ENCODE assay signal across 15 cellular contexts in genomic region chr3:120708408-120708807, GRCh38. TPM values are rescaled to one million over a fixed set of nuclear protein-coding genes. Genes with fewer than 3 reads are reported as not detected.
A peak's percentile ranks its signal among the peaks of the same experiment; 100 is the strongest.
DNase-seq lines count a peak whose midpoint lies in the region; ATAC-seq and TF ChIP-seq lines count a peak whose summit lies in the region.
"Had no signal": no experiment of that assay in that cellular context is flagged by ENCODE, and none has a peak within 500 bp of the region (broad histone marks: within the 10 kb centered on the region; RNA-seq: fewer than 3 reads in every experiment).

No MANE protein-coding gene starts in this region.

- TF ChIP-seq POLR2A in right lobe of liver (IDR thresholded peaks at IDR 0.05) (no peak), prostate gland (IDR thresholded peaks at IDR 0.05) (no peak)

- TF ChIP-seq CTCF in right lobe of liver (IDR thresholded peaks at IDR 0.05), result no peak
- no peak for TF ChIP-seq CTCF in prostate gland (IDR thresholded peaks at IDR 0.05)

- no peak overlapping the region for H3K4me3 ChIP-seq in right lobe of liver
- no peak overlapping the region for H3K4me3 ChIP-seq in prostate gland
- H3K4me3 ChIP-seq: left ventricle myocardium inferior, SK-N-MC, thyroid gland had no signal

- no peaks in the 10 kb centered on the region for H3K9me3 ChIP-seq in right lobe of liver
- no peaks in the 10 kb centered on the region for H3K9me3 ChIP-seq in prostate gland
- H3K9me3 ChIP-seq: thyroid gland had no signal

- peak; percentile 91 for ATAC-seq in GM18498 (IDR thresholded peaks at IDR 0.05; ENCODE audit: unreplicated experiment)
- ATAC-seq in GM19372 (IDR thresholded peaks at IDR 0.05; ENCODE audit: low read depth, unreplicated experiment), result peak; percentile 80
- ATAC-seq in HG02852 (IDR thresholded peaks at IDR 0.05; ENCODE audit: unreplicated experiment), result peak; percentile 77
- peak; percentile 82 for ATAC-seq in HG03575 (IDR thresholded peaks at IDR 0.05; ENCODE audit: extremely low read depth, insufficient number of reproducible peaks, low FRiP score, unreplicated experiment)
- no peak for ATAC-seq in right lobe of liver
- ATAC-seq: naive thymus-derived CD4-positive, alpha-beta T cell had no signal

- DNase-seq in right lobe of liver, result no peak
- no peak for DNase-seq in EL
- DNase-seq in prostate gland (ENCODE audit: low spot score), result no peak
- no peak for DNase-seq in NCI-H146 treated with DMSO at 0.1 percent for 48 hours (lab: John Stamatoyannopoulos, UW; ENCODE audit: unreplicated experiment)
- DNase-seq: activated gamma-delta T cell treated with Interleukin-2 at 50 U/mL for 16 hours; DMS 273 treated with DMSO at 0.1 percent for 48 hours; left ventricle myocardium inferior; naive thymus-derived CD4-positive, alpha-beta T cell; stimulated activated CD8-positive, alpha-beta memory T cell treated with anti-CD3 and anti-CD28 coated beads, Interleukin-4, amount 100 ng/mL, for 48 hours; thyroid gland had no signal

- H3K27ac ChIP-seq in right lobe of liver, result no peak overlapping the region
- H3K27ac ChIP-seq in prostate gland, result no peak overlapping the region
- H3K27ac ChIP-seq: left ventricle myocardium inferior, SK-N-MC, thyroid gland had no signal

- intact Hi-C loops in right lobe of liver (cut with DNase I) (no loop called here), prostate gland (cut with DNase I) (no loop called here)

- no peaks in the 10 kb centered on the region for H3K27me3 ChIP-seq in right lobe of liver
- no peaks in the 10 kb centered on the region for H3K27me3 ChIP-seq in prostate gland (replicated peaks; ENCODE audit: insufficient read depth)
- H3K27me3 ChIP-seq: thyroid gland had no signal

- H3K36me3 ChIP-seq in right lobe of liver, result no peaks in the 10 kb centered on the region
- H3K36me3 ChIP-seq in prostate gland, result no peaks in the 10 kb centered on the region

- H3K4me1 ChIP-seq in right lobe of liver (no peaks in the 10 kb centered on the region), prostate gland (replicated peaks) (no peaks in the 10 kb centered on the region)
- H3K4me1 ChIP-seq: left ventricle myocardium inferior, thyroid gland had no signal

RNA-seq across cellular contexts. Expression of gene HGD, which starts 26.4 kb away (rescaled TPM):
- total RNA-seq in right lobe of liver, result 100 to 1,000 TPM; 117 to 610 (median 341) TPM
- total RNA-seq in prostate gland, result 100 to 1,000 TPM in 1 of 2 donors, 10 to 100 TPM in 1; 47.1 to 104 TPM

RNA-seq across cellular contexts. Expression of gene RABL3, which starts 33.9 kb away (rescaled TPM):
- total RNA-seq in right lobe of liver (10 to 100 TPM; 12.0 to 18.4 (median 13.2) TPM), prostate gland (10 to 100 TPM; 13.5 to 24.2 TPM)

RNA-seq across cellular contexts. Expression of gene GTF2E1, which starts 34.1 kb away (rescaled TPM):
- total RNA-seq in right lobe of liver (1 to 10 TPM; 5.0 to 8.9 (median 6.4) TPM), prostate gland (10 to 100 TPM; 15.3 to 17.5 TPM)

Comparison
In these comparisons a context has a peak if more than half of its experiments do, and no peak if none do; other contexts are left out.
1. ATAC-seq: peak in GM18498 (single experiment), GM19372 (single experiment), HG02852 (single experiment) and HG03575 (single experiment); none in right lobe of liver (0 of 4).